Comparison of ENCODE assay signal across 20 cellular contexts in genomic region chr5:68299105-68299504, GRCh38.
DNase-seq lines count a peak whose midpoint lies in the region; ATAC-seq and TF ChIP-seq lines count a peak whose summit lies in the region.
"Had no signal": no experiment of that assay in that cellular context is flagged by ENCODE, and none has a peak within 500 bp of the region (broad histone marks: within the 10 kb centered on the region; RNA-seq: fewer than 3 reads in every experiment).

No MANE protein-coding gene starts in this region.

- peak overlapping the region; percentile 31 for H3K4me3 Mint-ChIP-seq in chondrocyte (ENCODE audit: unreplicated experiment)
- H3K4me3 Mint-ChIP-seq: CD14-positive monocyte, H9 had no signal

- TF ChIP-seq CTCF in chondrocyte (IDR thresholded peaks at IDR 0.05), result no peak
- TF ChIP-seq CTCF in osteoblast (IDR thresholded peaks at IDR 0.05; ENCODE audit: extremely low read depth, low read depth, low read length), result no peak

- peaks cover 41% of the 10 kb centered on the region for H3K36me3 Mint-ChIP-seq in chondrocyte (ENCODE audit: low read depth)

- peaks cover 9% of the 10 kb centered on the region for H3K4me1 ChIP-seq in osteoblast (ENCODE audit: insufficient read depth, low read length)

- DNase-seq in left ventricle myocardium superior (no peak), cardiac septum (ENCODE audit: low spot score) (no peak), chondrocyte (ENCODE audit: low spot score) (no peak), osteoblast (ENCODE audit: insufficient read length, low spot score, missing footprints) (peak; percentile 61)
- DNase-seq: AML-193, Caco-2, EL, H9, MV-4-11, NCI-H1417 treated with DMSO at 0.1 percent for 48 hours, NCI-H2029, NCI-H774, PC-3 had no signal

- no peak overlapping the region for H3K4me2 ChIP-seq in osteoblast (ENCODE audit: insufficient read depth, low read length)

- no peak overlapping the region for H2AFZ ChIP-seq in osteoblast (ENCODE audit: low read length)

- H4K20me1 ChIP-seq in osteoblast (ENCODE audit: insufficient read depth, low read length), result no peaks in the 10 kb centered on the region

- H3K36me3 ChIP-seq in osteoblast (ENCODE audit: insufficient read depth, low read length), result peaks cover 39% of the 10 kb centered on the region

- H3K27me3 ChIP-seq in osteoblast (ENCODE audit: insufficient read depth, low read length), result no peaks in the 10 kb centered on the region

- no peaks in the 10 kb centered on the region for H3K9me3 ChIP-seq in osteoblast (ENCODE audit: low read depth, low read length)
- H3K9me3 ChIP-seq: Caco-2 had no signal

- peaks cover 64% of the 10 kb centered on the region for H3K4me1 Mint-ChIP-seq in chondrocyte (ENCODE audit: low read depth)
- H3K4me1 Mint-ChIP-seq: CD14-positive monocyte had no signal

- no peaks in the 10 kb centered on the region for H3K27me3 Mint-ChIP-seq in chondrocyte (ENCODE audit: low read depth)

- no peaks in the 10 kb centered on the region for H3K9me3 Mint-ChIP-seq in chondrocyte (ENCODE audit: low read depth)
- H3K9me3 Mint-ChIP-seq: CD14-positive monocyte, H9 had no signal

- H3K27ac ChIP-seq in osteoblast (ENCODE audit: low read depth, low read length), result no peak overlapping the region
- H3K27ac ChIP-seq: HL-60, RWPE1 had no signal

- H3K79me2 ChIP-seq in osteoblast (ENCODE audit: insufficient read depth, low read length), result no peaks in the 10 kb centered on the region

- ATAC-seq in left ventricle myocardium superior (peak; percentile 6), HG02759 (IDR thresholded peaks at IDR 0.05; ENCODE audit: unreplicated experiment) (no peak), GM18519 (IDR thresholded peaks at IDR 0.05; ENCODE audit: low FRiP score, unreplicated experiment) (no peak), HG02970 (IDR thresholded peaks at IDR 0.05; ENCODE audit: low FRiP score, unreplicated experiment) (no peak)
- ATAC-seq: K562, PC-3 had no signal

- H3K27ac Mint-ChIP-seq in chondrocyte (ENCODE audit: unreplicated experiment), result peak overlapping the region; percentile 53
- H3K27ac Mint-ChIP-seq: H9 had no signal

- intact Hi-C loops in left ventricle myocardium superior (cut with micrococcal nuclease) (no loop called here), cardiac septum (cut with DNase I) (no loop called here)

- no peak overlapping the region for H3K4me3 ChIP-seq in osteoblast (ENCODE audit: insufficient read depth, low read length)
- H3K4me3 ChIP-seq: K562 had no signal
